Comparison of ENCODE assay signal across 27 cellular contexts in genomic region chr7:91492317-91492716, GRCh38.
"Had no signal": no experiment of that assay in that cellular context is flagged by ENCODE, and none has a peak within 500 bp of the region (broad histone marks: within the 10 kb centered on the region; RNA-seq: fewer than 3 reads in every experiment).

No MANE protein-coding gene starts in this region.

- FAIRE-seq: urothelium cell line had no signal

- DNase-seq: stimulated activated CD4-positive, alpha-beta T cell treated with anti-CD3 and anti-CD28 coated beads, Interleukin-2, amount 100 ng/mL, for 48 hours; stimulated activated CD4-positive, alpha-beta T cell treated with anti-CD3 and anti-CD28 coated beads, Interleukin-4, amount 100 ng/mL, for 1 hour; stimulated activated CD4-positive, alpha-beta T cell treated with anti-CD3 and anti-CD28 coated beads, Interleukin-4, amount 100 ng/mL, for 24 hours; stimulated activated CD4-positive, alpha-beta T cell treated with anti-CD3 and anti-CD28 coated beads, Interleukin-4, amount 100 ng/mL, for 4 hours; stimulated activated CD8-positive, alpha-beta memory T cell treated with anti-CD3 and anti-CD28 coated beads, Interleukin-4, amount 100 ng/mL, for 48 hours; stimulated activated naive B cell treated with anti-CD40 and anti-IgM and Interleukin-4, amounts not matched to agents 10 μg/mL and 1 μg/mL and 100 μg/mL, for 72 hours; stimulated activated naive CD4-positive, alpha-beta T cell; stimulated activated naive CD4-positive, alpha-beta T cell treated with Interleukin-2 at 50 U/mL for 16 hours; stimulated activated naive CD8-positive, alpha-beta T cell treated with anti-CD3 and anti-CD28 coated beads, Interleukin-15, amount 100 ng/mL, for 72 hours; stimulated activated naive CD8-positive, alpha-beta T cell treated with anti-CD3 and anti-CD28 coated beads, Interleukin-15, Interleukin-2, amounts not matched to agents 100 U/mL and 50 U/mL, for 24 hours; stomach; substantia nigra; testis; thyroid gland; tibial artery; transverse colon; trophoblast cell; upper lobe of left lung; upper lobe of right lung; uterus had no signal

- H3K9me3 ChIP-seq: suprapubic skin, testis, thoracic aorta, thyroid gland, tibial artery, upper lobe of left lung, upper lobe of right lung, vagina had no signal

- H3K4me1 ChIP-seq: stomach, suprapubic skin, testis, thyroid gland, tibial artery, tibial nerve, transverse colon, upper lobe of left lung, upper lobe of right lung, uterus, vagina had no signal

- H3K27ac ChIP-seq: stomach, suprapubic skin, testis, thoracic aorta, thyroid gland, tibial artery, tibial nerve, transverse colon, upper lobe of left lung, upper lobe of right lung, uterus, vagina had no signal

- ATAC-seq: stimulated activated effector memory CD8-positive, alpha-beta T cell treated with anti-CD3 and anti-CD28 coated beads, Interleukin-12 subunit alpha, Interleukin-12 subunit beta, amount 100 ng/mL, for 72 hours; stimulated activated memory B cell treated with anti-CD40 and anti-IgM and Interleukin-4, amounts not matched to agents 10 μg/mL and 1 μg/mL and 100 μg/mL, for 72 hours; stimulated activated naive B cell treated with anti-CD40 and anti-IgM and Interleukin-4, amounts not matched to agents 10 μg/mL and 1 μg/mL and 100 μg/mL, for 72 hours; stimulated activated naive CD8-positive, alpha-beta T cell treated with anti-CD3 and anti-CD28 coated beads, Interleukin-15, amount 100 ng/mL, for 72 hours; stimulated activated naive CD8-positive, alpha-beta T cell treated with anti-CD3 and anti-CD28 coated beads, Interleukin-15, Interleukin-2, amounts not matched to agents 100 U/mL and 50 U/mL, for 24 hours; upper lobe of right lung had no signal

- H3K36me3 ChIP-seq: stomach, suprapubic skin, thoracic aorta, thyroid gland, tibial artery, tibial nerve, transverse colon, upper lobe of left lung, upper lobe of right lung, uterus, vagina had no signal

- H3K27me3 ChIP-seq: stomach, suprapubic skin, testis, thyroid gland, tibial artery, tibial nerve, transverse colon, upper lobe of left lung, upper lobe of right lung, uterus, vagina had no signal

- H3K4me3 ChIP-seq: stomach, suprapubic skin, testis, thoracic aorta, thyroid gland, tibial artery, tibial nerve, transverse colon, upper lobe of left lung, upper lobe of right lung, uterus, vagina had no signal
